17 cellular contexts compared by ENCODE assay signal in genomic region chr1:65979145-65979544, GRCh38.
A peak's percentile ranks its signal among the peaks of the same experiment; 100 is the strongest.
DNase-seq lines count a peak whose midpoint lies in the region; ATAC-seq and TF ChIP-seq lines count a peak whose summit lies in the region.
"Had no signal": no experiment of that assay in that cellular context is flagged by ENCODE, and none has a peak within 500 bp of the region (broad histone marks: within the 10 kb centered on the region; RNA-seq: fewer than 3 reads in every experiment).

No MANE protein-coding gene starts in this region.

- no peak for TF ChIP-seq POLR2A in body of pancreas (IDR thresholded peaks at IDR 0.05)
- TF ChIP-seq POLR2A in esophagus squamous epithelium (IDR thresholded peaks at IDR 0.05): no peak

- H3K36me3 ChIP-seq in body of pancreas (replicated peaks in 1 of 2; ENCODE audit: insufficient read depth in 1 of 2, low read depth in 2 of 2): no peaks in the 10 kb centered on the region
- H3K36me3 ChIP-seq in esophagus squamous epithelium: no peaks in the 10 kb centered on the region
- H3K36me3 ChIP-seq: BLaER1 treated with 17β-estradiol and CSF1 and Interleukin-3, amounts not matched to agents 10 nM and 100 nM had no signal

- TF ChIP-seq CTCF in body of pancreas (IDR thresholded peaks at IDR 0.05): no peak
- TF ChIP-seq CTCF in osteocyte (IDR thresholded peaks at IDR 0.05): no peak
- TF ChIP-seq CTCF in esophagus squamous epithelium (IDR thresholded peaks at IDR 0.05): no peak

- no peak overlapping the region for H3K4me3 ChIP-seq in body of pancreas
- H3K4me3 ChIP-seq in esophagus squamous epithelium: no peak overlapping the region
- H3K4me3 ChIP-seq: BLaER1 treated with 17β-estradiol and CSF1 and Interleukin-3, amounts not matched to agents 10 nM and 100 nM had no signal

- H3K4me1 ChIP-seq in body of pancreas: peaks cover 12% of the 10 kb centered on the region
- no peaks in the 10 kb centered on the region for H3K4me1 ChIP-seq in esophagus squamous epithelium

- H3K27me3 ChIP-seq in body of pancreas (no peaks in the 10 kb centered on the region), esophagus squamous epithelium (no peaks in the 10 kb centered on the region)
- H3K27me3 ChIP-seq: BLaER1 treated with 17β-estradiol and CSF1 and Interleukin-3, amounts not matched to agents 10 nM and 100 nM had no signal

- no peaks in the 10 kb centered on the region for H3K36me3 Mint-ChIP-seq in osteocyte (ENCODE audit: unreplicated experiment)

- DNase-seq in HT1080 (ENCODE audit: low read depth) (peak; percentile 76), body of pancreas (peak; percentile 13 to 39 (median 32)), hippocampal formation (lab: John Stamatoyannopoulos, UW) (peak; percentile 75 to 98), putamen (ENCODE audit: low spot score) (peak; percentile 95), osteocyte (ENCODE audit: extremely low spot score, unreplicated experiment) (no peak), esophagus squamous epithelium (lab: John Stamatoyannopoulos, UW) (no peak), DMS 273 treated with DMSO at 0.1 percent for 48 hours (lab: John Stamatoyannopoulos, UW) (no peak)
- DNase-seq in activated effector memory CD4-positive, alpha-beta T cell treated with Interleukin-2 at 50 U/mL for 16 hours: no peak
- DNase-seq: activated CD4-positive, CD25-positive, alpha-beta regulatory T cell; activated CD8-positive, alpha-beta memory T cell treated with anti-CD3 and anti-CD28 coated beads, Interleukin-2, amount 50 U/mL, for 48 hours; effector memory CD4-positive, alpha-beta T cell; mesenchymal stem cell; MM.1S; NCI-H2107; SW 1271 had no signal

- intact Hi-C loops in body of pancreas (cut with DNase I): no loop called here
- intact Hi-C loops in esophagus squamous epithelium (cut with DNase I): no loop called here

- H3K9me3 Mint-ChIP-seq in osteocyte (ENCODE audit: unreplicated experiment): peaks cover 9% of the 10 kb centered on the region

- H3K27me3 Mint-ChIP-seq in osteocyte (ENCODE audit: unreplicated experiment): no peaks in the 10 kb centered on the region

- peak; percentile 70 for ATAC-seq in body of pancreas

- peaks cover 0 to 12% (median 0%) of the 10 kb centered on the region in 3 donors for H3K9me3 ChIP-seq in body of pancreas
- H3K9me3 ChIP-seq in esophagus squamous epithelium: peaks cover 0 to 12% (median 10%) of the 10 kb centered on the region in 3 donors

- no peak overlapping the region for H3K4me3 Mint-ChIP-seq in osteocyte (ENCODE audit: unreplicated experiment)

- H3K4me1 Mint-ChIP-seq in osteocyte (ENCODE audit: unreplicated experiment): no peaks in the 10 kb centered on the region

- H3K27ac ChIP-seq in body of pancreas (peak overlapping the region in 2 of 4 donors; percentile 14 to 48), esophagus squamous epithelium (no peak overlapping the region)
- H3K27ac ChIP-seq: BLaER1 treated with 17β-estradiol and CSF1 and Interleukin-3, amounts not matched to agents 10 nM and 100 nM; HL-60 had no signal

- WGBS in body of pancreas, 2 donors: 18 to 25% methylated on average over 4 of the region's 4 CpGs
- WGBS in esophagus squamous epithelium, 2 donors: 33 to 50% methylated on average over 4 of the region's 4 CpGs

- no peak overlapping the region for H3K27ac Mint-ChIP-seq in osteocyte (ENCODE audit: unreplicated experiment)

Comparison
In these comparisons a context has a peak if more than half of its experiments do, and no peak if none do; other contexts are left out.
1. DNase-seq: peak in HT1080 (single experiment), body of pancreas (4 of 4), hippocampal formation (2 of 2) and putamen (single experiment); none in osteocyte (single experiment), esophagus squamous epithelium (single experiment), activated effector memory CD4-positive, alpha-beta T cell treated with Interleukin-2 at 50 U/mL for 16 hours (single experiment) and DMS 273 treated with DMSO at 0.1 percent for 48 hours (single experiment).